In genomic region chrX:2383144-2383543, GRCh38 we compare ENCODE assay signal across 33 cellular contexts.
"Had no signal": no experiment of that assay in that cellular context is flagged by ENCODE, and none has a peak within 500 bp of the region (broad histone marks: within the 10 kb centered on the region; RNA-seq: fewer than 3 reads in every experiment).

No MANE protein-coding gene starts in this region.

- H3K4me1 ChIP-seq: ascending aorta, breast epithelium had no signal

- H3K9me3 ChIP-seq: ascending aorta, body of pancreas, breast epithelium had no signal

- FAIRE-seq: TTC549 had no signal

- H3K36me3 ChIP-seq: brain microvascular endothelial cell, breast epithelium, WERI-Rb-1 had no signal

- H3K27ac ChIP-seq: ascending aorta, body of pancreas, brain microvascular endothelial cell, breast epithelium, WERI-Rb-1 had no signal

- H3K4me3 ChIP-seq: ascending aorta, body of pancreas, breast epithelium had no signal

- ATAC-seq: activated CD4-positive, alpha-beta T cell treated with anti-CD3 and anti-CD28 coated beads for 36 hours; activated CD4-positive, CD25-positive, alpha-beta regulatory T cell treated with anti-CD3 and anti-CD28 coated beads, Interleukin-2, amount 50 U/mL, for 24 hours; activated CD8-positive, alpha-beta memory T cell treated with anti-CD3 and anti-CD28 coated beads, Interleukin-2, amount 10 ng/mL, durations not matched to agents 7 days and 5 days; activated CD8-positive, alpha-beta T cell treated with anti-CD3 and anti-CD28 coated beads, Interleukin-2, amount 10 ng/mL, durations not matched to agents 7 days and 5 days; activated naive CD8-positive, alpha-beta T cell treated with anti-CD3 and anti-CD28 coated beads, Interleukin-2, amount 50 U/mL, for 24 hours; body of pancreas; WTC11 had no signal

- DNase-seq: activated CD4-positive, alpha-beta memory T cell treated with anti-CD3 and anti-CD28 coated beads, Interleukin-2, amount 10 ng/mL, durations not matched to agents 7 days and 5 days; activated CD4-positive, alpha-beta T cell treated with anti-CD3 and anti-CD28 coated beads for 1 hour; activated CD4-positive, alpha-beta T cell treated with anti-CD3 and anti-CD28 coated beads for 36 hours; activated CD4-positive, alpha-beta T cell treated with anti-CD3 and anti-CD28 coated beads for 48 hours; activated CD4-positive, alpha-beta T cell treated with anti-CD3 and anti-CD28 coated beads, Interleukin-2, amount 10 ng/mL, durations not matched to agents 7 days and 5 days; activated CD4-positive, alpha-beta T cell treated with anti-CD3 and anti-CD28 coated beads, Interleukin-2, amount 50 U/mL, for 48 hours; activated CD4-positive, CD25-positive, alpha-beta regulatory T cell; activated CD8-positive, alpha-beta memory T cell treated with anti-CD3 and anti-CD28 coated beads for 24 hours; activated CD8-positive, alpha-beta memory T cell treated with anti-CD3 and anti-CD28 coated beads, Interleukin-2, amount 10 ng/mL, durations not matched to agents 7 days and 5 days; activated CD8-positive, alpha-beta memory T cell treated with anti-CD3 and anti-CD28 coated beads, Interleukin-2, amount 50 U/mL, for 48 hours; activated CD8-positive, alpha-beta T cell treated with anti-CD3 and anti-CD28 coated beads, Interleukin-2, amount 10 ng/mL, durations not matched to agents 7 days and 5 days; activated effector memory CD4-positive, alpha-beta T cell treated with Interleukin-2 at 50 U/mL for 16 hours; activated gamma-delta T cell; activated naive CD4-positive, alpha-beta T cell treated with anti-CD3 and anti-CD28 coated beads, Interleukin-2, amount 10 ng/mL, durations not matched to agents 7 days and 5 days; activated naive CD4-positive, alpha-beta T cell treated with Interleukin-2 at 50 U/mL for 16 hours; activated naive CD8-positive, alpha-beta T cell treated with anti-CD3 and anti-CD28 coated beads, Interleukin-2, amount 10 ng/mL, durations not matched to agents 7 days and 5 days; activated naive CD8-positive, alpha-beta T cell treated with anti-CD3 and anti-CD28 coated beads, Interleukin-2, amount 50 U/mL, for 24 hours; activated T-cell treated with anti-CD3 and anti-CD28 coated beads, Interleukin-2, amount 50 U/mL, for 24 hours; activated T-cell treated with anti-CD3 and anti-CD28 coated beads, Interleukin-2, amount 50 U/mL, for 48 hours; amygdala; anterior cingulate cortex; body of pancreas; brain microvascular endothelial cell; central memory CD4-positive, alpha-beta T cell; T-helper 1 cell; T-helper 2 cell; T-helper 9 cell; WERI-Rb-1 had no signal

- H3K27me3 ChIP-seq: ascending aorta, body of pancreas, brain microvascular endothelial cell, breast epithelium had no signal
